8 cellular contexts compared by ENCODE assay signal in the genomic region with DNA sequence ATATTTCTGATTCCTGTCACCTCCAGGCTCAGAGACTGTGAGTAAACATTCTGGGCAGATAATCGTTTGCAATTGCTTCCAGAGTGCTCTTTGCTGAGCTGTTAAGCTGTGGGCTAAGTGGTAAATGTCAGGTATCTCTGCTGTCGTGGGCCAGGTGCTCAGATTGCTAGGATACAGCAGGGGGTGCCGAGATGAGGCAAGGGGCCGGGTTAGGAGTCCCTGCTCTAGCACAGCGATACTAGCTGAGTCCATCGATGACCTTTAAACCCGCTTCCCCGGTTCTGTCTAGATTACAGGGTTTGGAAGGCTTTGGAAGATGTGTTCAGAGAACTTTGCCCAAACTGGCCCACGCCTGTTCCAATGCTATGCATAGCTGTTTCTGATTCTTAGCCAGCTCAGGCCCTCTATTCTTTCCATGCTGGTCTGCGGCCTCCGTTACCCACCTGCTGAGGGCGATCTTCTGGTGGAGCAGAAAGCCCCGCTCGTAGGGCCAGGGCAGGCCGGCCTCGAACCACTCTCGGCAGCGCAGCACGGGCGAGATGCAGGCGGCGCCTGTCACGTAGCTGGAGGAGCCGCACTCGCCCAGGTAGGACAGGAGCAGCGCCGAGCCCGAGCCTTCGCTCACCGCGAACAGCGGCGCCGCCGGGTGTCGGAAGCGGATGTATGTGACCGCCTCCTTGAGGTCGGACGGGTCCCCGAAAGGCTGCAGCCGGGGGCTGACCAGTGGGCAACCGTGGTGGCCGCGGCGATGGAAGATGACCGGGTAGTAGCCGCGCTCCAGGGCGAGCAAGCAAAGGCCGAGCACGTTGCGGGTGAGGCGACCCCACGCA. TPM values are rescaled to one million over a fixed set of nuclear protein-coding genes. Genes with fewer than 3 reads are reported as not detected.
DNase-seq lines count a peak whose midpoint lies in the region; ATAC-seq and TF ChIP-seq lines count a peak whose summit lies in the region.

No MANE protein-coding gene starts in this region.

- POLR2A ChIA-PET in activated naive CD8-positive, alpha-beta T cell treated with anti-CD3 and anti-CD28 coated beads, Interleukin-2, amount 10 ng/mL, durations not matched to agents 7 days and 5 days (lab: Charles Lee), result interaction anchor here (0.5 to 5.9 kb wide), 7 partner anchors 9 to 846 kb away, joined by 3 to 55 read pairs (median 12); partner anchors contain the start of genes ANKRD13B and RPL23A

- peak; percentile 76 for DNase-seq in DMS53 (lab: John Stamatoyannopoulos, UW)
- DNase-seq in HT-29 (ENCODE audit: low spot score), result peak; percentile 64
- DNase-seq in Peyer's patch, result peak; percentile 67 to 84 (median 74)
- peak; percentile 82 for DNase-seq in activated naive CD8-positive, alpha-beta T cell treated with anti-CD3 and anti-CD28 coated beads, Interleukin-2, amount 10 ng/mL, durations not matched to agents 7 days and 5 days
- DNase-seq in iPS-NIHi11 (ENCODE audit: low spot score), result peak; percentile 64
- peak; percentile 54 for DNase-seq in stimulated activated CD4-positive, alpha-beta T cell treated with anti-CD3 and anti-CD28 coated beads, Interleukin-12 subunit alpha, Interleukin-12 subunit beta, amount 100 ng/mL, for 4 hours

- peaks cover 0 to 42% (median 29%) of the 10 kb centered on the region in 4 donors for H3K4me1 ChIP-seq in Peyer's patch

- no peaks in the 10 kb centered on the region for H3K27me3 Mint-ChIP-seq in activated naive CD8-positive, alpha-beta T cell treated with anti-CD3 and anti-CD28 coated beads, Interleukin-2, amount 10 ng/mL, durations not matched to agents 7 days and 5 days

- peak; percentile 23 for ATAC-seq in activated naive CD8-positive, alpha-beta T cell treated with anti-CD3 and anti-CD28 coated beads, Interleukin-2, amount 10 ng/mL, durations not matched to agents 7 days and 5 days (ENCODE audit: low read depth)
- ATAC-seq in HG02571 (IDR thresholded peaks at IDR 0.05; ENCODE audit: unreplicated experiment), result no peak
- no peak for ATAC-seq in GM21360 (IDR thresholded peaks at IDR 0.05; ENCODE audit: unreplicated experiment)

- H3K36me3 ChIP-seq in Peyer's patch, result peaks cover 0 to 9% (median 0%) of the 10 kb centered on the region in 3 donors

- TF ChIP-seq CTCF in Peyer's patch (IDR thresholded peaks at IDR 0.05), result no peak

- H3K27me3 ChIP-seq in Peyer's patch, result no peaks in the 10 kb centered on the region

- peaks cover 33% of the 10 kb centered on the region for H3K4me1 Mint-ChIP-seq in activated naive CD8-positive, alpha-beta T cell treated with anti-CD3 and anti-CD28 coated beads, Interleukin-2, amount 10 ng/mL, durations not matched to agents 7 days and 5 days

- no peaks in the 10 kb centered on the region for H3K9me3 Mint-ChIP-seq in activated naive CD8-positive, alpha-beta T cell treated with anti-CD3 and anti-CD28 coated beads, Interleukin-2, amount 10 ng/mL, durations not matched to agents 7 days and 5 days

- H3K4me3 Mint-ChIP-seq in activated naive CD8-positive, alpha-beta T cell treated with anti-CD3 and anti-CD28 coated beads, Interleukin-2, amount 10 ng/mL, durations not matched to agents 7 days and 5 days, result peak overlapping the region; percentile 94

- H3K27ac ChIP-seq in Peyer's patch, result peak overlapping the region; percentile 90 to 94 (median 94)

- H3K36me3 Mint-ChIP-seq in activated naive CD8-positive, alpha-beta T cell treated with anti-CD3 and anti-CD28 coated beads, Interleukin-2, amount 10 ng/mL, durations not matched to agents 7 days and 5 days, result peaks cover 21% of the 10 kb centered on the region

- peak overlapping the region; percentile 66 to 74 (median 69) for H3K4me3 ChIP-seq in Peyer's patch

- H3K27ac Mint-ChIP-seq in activated naive CD8-positive, alpha-beta T cell treated with anti-CD3 and anti-CD28 coated beads, Interleukin-2, amount 10 ng/mL, durations not matched to agents 7 days and 5 days, result peak overlapping the region; percentile 95

- H3K9me3 ChIP-seq in Peyer's patch, result no peaks in the 10 kb centered on the region

- peak in 1 of 2 donors; percentile 14 for TF ChIP-seq POLR2A in Peyer's patch (IDR thresholded peaks at IDR 0.05)

RNA-seq across cellular contexts. Expression of gene ABHD15, which starts 1.0 kb away (rescaled TPM):
- total RNA-seq in HT-29 (2014; rRNA removed; shearing (Covaris generic)), result 20.6 and 25.5 TPM in 2 replicates
- 10 to 100 TPM; 19.0 to 41.2 (median 32.2) TPM for total RNA-seq in Peyer's patch
- 10 to 100 TPM; 20.0 to 20.4 TPM for total RNA-seq in activated naive CD8-positive, alpha-beta T cell treated with anti-CD3 and anti-CD28 coated beads, Interleukin-2, amount 10 ng/mL, durations not matched to agents 7 days and 5 days

RNA-seq across cellular contexts. Expression of gene TP53I13, which starts 2.6 kb away (rescaled TPM):
- 118 and 141 TPM in 2 replicates for total RNA-seq in HT-29 (2014; rRNA removed; shearing (Covaris generic))
- 100 to 1,000 TPM in 2 of 4 donors, 10 to 100 TPM in 2; 86.6 to 204 (median 139) TPM for total RNA-seq in Peyer's patch
- total RNA-seq in activated naive CD8-positive, alpha-beta T cell treated with anti-CD3 and anti-CD28 coated beads, Interleukin-2, amount 10 ng/mL, durations not matched to agents 7 days and 5 days, result 100 to 1,000 TPM; 154 to 155 TPM

RNA-seq across cellular contexts. Expression of gene GIT1, which starts 23.6 kb away (rescaled TPM):
- 52.2 and 56.3 TPM in 2 replicates for total RNA-seq in HT-29 (2014; rRNA removed; shearing (Covaris generic))
- total RNA-seq in Peyer's patch, result 10 to 100 TPM; 31.9 to 66.7 (median 52.6) TPM
- 10 to 100 TPM; 73.3 to 73.4 TPM for total RNA-seq in activated naive CD8-positive, alpha-beta T cell treated with anti-CD3 and anti-CD28 coated beads, Interleukin-2, amount 10 ng/mL, durations not matched to agents 7 days and 5 days

RNA-seq across cellular contexts. Expression of gene ANKRD13B, which starts 27.1 kb away (rescaled TPM):
- total RNA-seq in HT-29 (2014; rRNA removed; shearing (Covaris generic)), result 26.6 and 28.0 TPM in 2 replicates
- 10 to 100 TPM in 1 of 4 donors, 1 to 10 TPM in 3; 4.2 to 14.9 (median 8.3) TPM for total RNA-seq in Peyer's patch
- total RNA-seq in activated naive CD8-positive, alpha-beta T cell treated with anti-CD3 and anti-CD28 coated beads, Interleukin-2, amount 10 ng/mL, durations not matched to agents 7 days and 5 days, result 1 to 10 TPM; 6.0 to 7.9 TPM

RNA-seq across cellular contexts. Expression of gene CORO6, which starts 56.9 kb away (rescaled TPM):
- total RNA-seq in HT-29 (2014; rRNA removed; shearing (Covaris generic)), result 0.25 and 0.26 TPM in 2 replicates
- 10 to 100 TPM in 3 of 4 donors, 1 to 10 TPM in 1; 4.0 to 28.9 (median 19.9) TPM for total RNA-seq in Peyer's patch
- total RNA-seq in activated naive CD8-positive, alpha-beta T cell treated with anti-CD3 and anti-CD28 coated beads, Interleukin-2, amount 10 ng/mL, durations not matched to agents 7 days and 5 days, result 1 to 10 TPM; 8.2 to 9.0 TPM
